1 cellular context compared by ENCODE assay signal in the genomic region with DNA sequence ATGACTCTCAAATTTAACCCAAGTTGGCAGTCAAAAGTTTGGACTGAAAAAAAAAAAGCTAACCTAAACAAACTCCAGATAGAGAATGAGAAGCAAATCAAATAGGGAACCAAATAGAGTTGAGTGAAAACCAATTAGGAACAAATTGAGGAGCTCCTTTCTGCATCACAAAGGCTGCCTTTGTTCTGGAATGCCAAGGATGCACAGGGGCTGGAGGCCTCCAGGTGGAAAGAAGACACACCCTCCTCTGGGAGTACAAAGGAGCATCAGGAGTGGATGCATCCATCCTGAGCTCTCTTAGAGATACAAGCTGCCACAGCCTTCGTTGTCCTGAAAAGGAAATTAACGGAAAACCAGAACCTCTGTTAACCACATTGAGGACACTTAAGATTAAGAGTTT.
TF ChIP-seq lines count a peak whose summit lies in the region.

No MANE protein-coding gene starts in this region.

TF ChIP-seq in WTC11, 78 proteins besides CTCF, POLR2A, EP300 and RAD21 (continued from another document):
- TF ChIP-seq, protein P1, sequence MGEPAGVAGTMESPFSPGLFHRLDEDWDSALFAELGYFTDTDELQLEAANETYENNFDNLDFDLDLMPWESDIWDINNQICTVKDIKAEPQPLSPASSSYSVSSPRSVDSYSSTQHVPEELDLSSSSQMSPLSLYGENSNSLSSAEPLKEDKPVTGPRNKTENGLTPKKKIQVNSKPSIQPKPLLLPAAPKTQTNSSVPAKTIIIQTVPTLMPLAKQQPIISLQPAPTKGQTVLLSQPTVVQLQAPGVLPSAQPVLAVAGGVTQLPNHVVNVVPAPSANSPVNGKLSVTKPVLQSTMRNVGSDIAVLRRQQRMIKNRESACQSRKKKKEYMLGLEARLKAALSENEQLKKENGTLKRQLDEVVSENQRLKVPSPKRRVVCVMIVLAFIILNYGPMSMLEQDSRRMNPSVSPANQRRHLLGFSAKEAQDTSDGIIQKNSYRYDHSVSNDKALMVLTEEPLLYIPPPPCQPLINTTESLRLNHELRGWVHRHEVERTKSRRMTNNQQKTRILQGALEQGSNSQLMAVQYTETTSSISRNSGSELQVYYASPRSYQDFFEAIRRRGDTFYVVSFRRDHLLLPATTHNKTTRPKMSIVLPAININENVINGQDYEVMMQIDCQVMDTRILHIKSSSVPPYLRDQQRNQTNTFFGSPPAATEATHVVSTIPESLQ (CRISPR knock-in tag; IDR thresholded peaks at IDR 0.05): no peak
